In the genomic region with DNA sequence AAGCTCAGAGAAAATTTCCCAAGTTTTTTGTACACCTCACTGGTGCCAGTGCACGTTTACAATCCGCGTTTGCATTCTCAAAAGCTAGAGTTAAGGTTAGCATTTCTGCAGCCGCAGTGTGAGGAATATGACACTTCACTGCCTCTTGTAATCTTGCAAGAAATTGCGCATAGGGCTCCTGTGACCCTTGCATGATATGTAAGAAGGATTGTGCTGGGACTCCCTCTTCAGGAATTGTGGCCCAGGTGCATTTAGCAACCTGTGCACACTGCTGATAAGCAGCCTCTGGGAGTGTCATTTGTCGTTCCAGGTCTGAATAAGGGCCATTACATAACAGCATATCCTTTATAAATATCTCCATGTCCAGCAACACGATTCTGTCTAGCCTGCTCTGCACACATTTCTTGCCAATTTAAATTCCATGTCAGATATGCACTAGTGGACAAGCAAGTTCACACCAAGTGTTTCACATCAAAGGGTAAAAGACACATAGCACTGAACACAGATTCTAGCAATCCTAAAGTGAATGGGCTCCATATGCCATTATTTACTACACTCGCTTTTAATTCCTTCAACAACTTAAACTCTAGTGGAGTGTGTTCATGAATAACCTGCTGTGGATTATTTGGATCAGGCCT, we compare ENCODE assay signal across 8 cellular contexts.
DNase-seq lines count a peak whose midpoint lies in the region; ATAC-seq and TF ChIP-seq lines count a peak whose summit lies in the region.

No MANE protein-coding gene starts in this region.

- 28% methylated on average over 8 of the region's 8 CpGs for WGBS in mammary epithelial cell (ENCODE audit: low coverage, missing lambda C conversion rate)
- WGBS in prostate gland = 64% methylated on average over 8 of the region's 8 CpGs

- no TSS peak for BruUV-seq in mammary epithelial cell (replicated peaks; lab: Mats Ljungman, UMichigan)

- H3K9me3 ChIP-seq in mammary epithelial cell (replicated peaks; ENCODE audit: insufficient read depth, low read length) (no peaks in the 10 kb centered on the region), prostate gland (no peaks in the 10 kb centered on the region)

- H3K27ac ChIP-seq in mammary epithelial cell (ENCODE audit: insufficient read depth, low read depth, low read length) = no peak overlapping the region
- no peak overlapping the region for H3K27ac ChIP-seq in prostate gland

- TF ChIP-seq POLR2A in prostate gland (IDR thresholded peaks at IDR 0.05) = no peak

- no peaks in the 10 kb centered on the region for H3K27me3 ChIP-seq in mammary epithelial cell (ENCODE audit: insufficient read depth, low read length)
- H3K27me3 ChIP-seq in prostate gland (replicated peaks; ENCODE audit: insufficient read depth) = no peaks in the 10 kb centered on the region

- H3K36me3 ChIP-seq in mammary epithelial cell (ENCODE audit: insufficient read depth, low read length) (no peaks in the 10 kb centered on the region), prostate gland (no peaks in the 10 kb centered on the region)

- H3K4me3 ChIP-seq in mammary epithelial cell (replicated peaks in 1 of 3; ENCODE audit: insufficient read depth in 1 of 3, low read depth in 2 of 3, low read length in 3 of 3) = no peak overlapping the region
- no peak overlapping the region for H3K4me3 ChIP-seq in prostate gland

- DNase-seq in SHP77 (lab: John Stamatoyannopoulos, UW) (peak; percentile 24 to 32), SHP77 treated with DMSO at 0.1 percent for 48 hours (lab: John Stamatoyannopoulos, UW) (no peak), NCI-H1092 (lab: John Stamatoyannopoulos, UW) (peak; percentile 56), mammary epithelial cell (peak; percentile 42), renal cortical epithelial cell (ENCODE audit: low read depth) (peak; percentile 72), C1 segment of cervical spinal cord (lab: John Stamatoyannopoulos, UW) (no peak), prostate gland (ENCODE audit: low spot score) (no peak)

- H3K79me2 ChIP-seq in mammary epithelial cell (ENCODE audit: insufficient read depth, low read length) = no peaks in the 10 kb centered on the region

- in situ Hi-C loops in mammary epithelial cell (cut with MboI; ENCODE audit: low sequenced_read_pairs in 2 of 2) = loop anchor here (5.0 to 25.0 kb wide), 2 partner anchors 92 to 267 kb away; a partner anchor contains a TSS

- H4K20me1 ChIP-seq in mammary epithelial cell (ENCODE audit: insufficient read depth, low read length) = no peaks in the 10 kb centered on the region

- peaks cover 8% of the 10 kb centered on the region for H3K4me1 ChIP-seq in mammary epithelial cell (ENCODE audit: insufficient read depth, low read length)
- no peaks in the 10 kb centered on the region for H3K4me1 ChIP-seq in prostate gland (replicated peaks)

- H2AFZ ChIP-seq in mammary epithelial cell (ENCODE audit: low read depth, low read length) = no peak overlapping the region

- dilution Hi-C loops in mammary epithelial cell (cut with HindIII; ENCODE audit: low sequenced_read_pairs) = loop anchor here (5.0 kb wide), 1 partner anchor 53 kb away; no protein-coding TSS in a partner anchor

- H3K9ac ChIP-seq in mammary epithelial cell (ENCODE audit: insufficient read depth, low read length) = no peak overlapping the region

- ATAC-seq in GM18517 (IDR thresholded peaks at IDR 0.05; ENCODE audit: unreplicated experiment) = no peak

- no peak overlapping the region for H3K4me2 ChIP-seq in mammary epithelial cell (ENCODE audit: insufficient read depth, low read depth, low read length)

- intact Hi-C loops in mammary epithelial cell (cut with micrococcal nuclease) = loop anchor here (1.0 to 2.0 kb wide), 6 partner anchors 87 to 258 kb away; a partner anchor contains a TSS
- intact Hi-C loops in prostate gland (cut with DNase I) = no loop called here

- CTCF ChIA-PET in mammary epithelial cell (lab: Charles Lee; ENCODE audit: low non-redundant PET) = interaction anchor here (0.8 kb wide), 1 partner anchor 258 kb away, joined by 3 read pairs; no protein-coding TSS in a partner anchor

- TF ChIP-seq CTCF in mammary epithelial cell (conservative IDR thresholded peaks at IDR 0.05 in 1 of 2, IDR thresholded peaks at IDR 0.05 in 1 of 2; ENCODE audit: extremely low read depth in 1 of 2, insufficient read depth in 1 of 2, low read depth in 1 of 2, low read length in 2 of 2) (peak; percentile 74 to 87), prostate gland (IDR thresholded peaks at IDR 0.05) (peak in 1 of 4 experiments; percentile 46)

Comparison
In these comparisons a context has a peak if more than half of its experiments do, and no peak if none do; other contexts are left out.
1. DNase-seq: peak in SHP77 (2 of 2), NCI-H1092 (single experiment), mammary epithelial cell (single experiment) and renal cortical epithelial cell (single experiment); none in SHP77 treated with DMSO at 0.1 percent for 48 hours (single experiment), C1 segment of cervical spinal cord (0 of 14) and prostate gland (single experiment).